Comparison of ENCODE assay signal across 9 cellular contexts in genomic region chr17:48113201-48113676, GRCh38. TPM values are rescaled to one million over a fixed set of nuclear protein-coding genes. Genes with fewer than 3 reads are reported as not detected.
DNase-seq lines count a peak whose midpoint lies in the region; ATAC-seq and TF ChIP-seq lines count a peak whose summit lies in the region.
"Had no signal": no experiment of that assay in that cellular context is flagged by ENCODE, and none has a peak within 500 bp of the region (broad histone marks: within the 10 kb centered on the region; RNA-seq: fewer than 3 reads in every experiment).

No MANE protein-coding gene starts in this region.

- 93 to 94% methylated on average over 5 of the region's 5 CpGs for WGBS in esophagus squamous epithelium, 2 donors
- WGBS in hepatocyte (ENCODE audit: low lambda C conversion rate, missing lambda C conversion rate) = 91% methylated on average over 5 of the region's 5 CpGs

- H2AFZ ChIP-seq in PC-9 = no peak overlapping the region
- no peak overlapping the region for H2AFZ ChIP-seq in hepatocyte

- ATAC-seq in GM21390 (IDR thresholded peaks at IDR 0.05; ENCODE audit: unreplicated experiment) (peak; percentile 45), T-cell (replicated peaks in 1 of 4) (peak; percentile 90 to 97 (median 96))

- intact Hi-C loops in esophagus squamous epithelium (cut with DNase I) (no loop called here), PC-9 (cut with micrococcal nuclease; ENCODE audit: unreplicated experiment) (no loop called here)

- H3K36me3 ChIP-seq in esophagus squamous epithelium (peaks cover 4 to 72% (median 7%) of the 10 kb centered on the region in 3 donors), PC-9 (ENCODE audit: low read depth) (no peaks in the 10 kb centered on the region), HAP-1 (replicated peaks) (peaks cover 11% of the 10 kb centered on the region), hepatocyte (replicated peaks; ENCODE audit: insufficient read depth, low read depth) (no peaks in the 10 kb centered on the region)

- H4K20me1 ChIP-seq in PC-9 (ENCODE audit: insufficient read depth) (no peaks in the 10 kb centered on the region; the same call in 1 of the 2 replicates), hepatocyte (ENCODE audit: insufficient read depth, poor library complexity, severe bottlenecking) (no peaks in the 10 kb centered on the region)

- DNase-seq in AML-193 (lab: John Stamatoyannopoulos, UW) = peak; percentile 98 to 99
- DNase-seq in T-cell = peak; percentile 40 to 71 (median 54)
- DNase-seq in central memory CD4-positive, alpha-beta T cell = peak; percentile 45
- no peak for DNase-seq in esophagus squamous epithelium (lab: John Stamatoyannopoulos, UW)
- no peak for DNase-seq in PC-9
- DNase-seq in HAP-1 (ENCODE audit: low spot score in 2 of 2) = no peak
- no peak for DNase-seq in hepatocyte (ENCODE audit: low spot score)

- no TSS peak for BruUV-seq in PC-9 (replicated peaks; lab: Mats Ljungman, UMichigan)

- no peaks in the 10 kb centered on the region for H3K27me3 Mint-ChIP-seq in T-cell

- H3K4me1 ChIP-seq in esophagus squamous epithelium = peaks cover 0 to 33% (median 16%) of the 10 kb centered on the region in 3 donors
- H3K4me1 ChIP-seq in PC-9 (replicated peaks; ENCODE audit: insufficient read depth) = peaks cover 8% of the 10 kb centered on the region
- peaks cover 4% of the 10 kb centered on the region for H3K4me1 ChIP-seq in HAP-1
- H3K4me1 ChIP-seq in hepatocyte (ENCODE audit: insufficient read depth) = no peaks in the 10 kb centered on the region

- H3K27me3 ChIP-seq in esophagus squamous epithelium = no peaks in the 10 kb centered on the region
- H3K27me3 ChIP-seq in PC-9 (ENCODE audit: insufficient read depth, low read depth) = no peaks in the 10 kb centered on the region
- H3K27me3 ChIP-seq in HAP-1 (ENCODE audit: low read depth) = no peaks in the 10 kb centered on the region
- H3K27me3 ChIP-seq in hepatocyte = no peaks in the 10 kb centered on the region

- H3K79me2 ChIP-seq in PC-9 (ENCODE audit: low read depth) (peaks cover 37% of the 10 kb centered on the region), hepatocyte (peaks cover 40% of the 10 kb centered on the region)

- TF ChIP-seq CTCF in esophagus squamous epithelium (IDR thresholded peaks at IDR 0.05) (no peak), PC-9 (conservative IDR thresholded peaks at IDR 0.05) (no peak), hepatocyte (IDR thresholded peaks at IDR 0.05; ENCODE audit: poor library complexity) (no peak)

- H3K4me3 ChIP-seq in esophagus squamous epithelium (no peak overlapping the region), PC-9 (no peak overlapping the region), HAP-1 (no peak overlapping the region), hepatocyte (no peak overlapping the region)
- H3K4me3 ChIP-seq: SK-N-MC had no signal

- H3F3A ChIP-seq in PC-9 (ENCODE audit: insufficient read depth, low read depth) = peaks cover 14% of the 10 kb centered on the region

- H3K27ac ChIP-seq in esophagus squamous epithelium = peak overlapping the region in 2 of 4 donors; percentile 30 to 48
- H3K27ac ChIP-seq in PC-9 = no peak overlapping the region
- H3K27ac ChIP-seq in hepatocyte = no peak overlapping the region
- H3K27ac ChIP-seq: SK-N-MC had no signal

- no peaks in the 10 kb centered on the region for H3K9me3 Mint-ChIP-seq in T-cell

- H3K9me3 ChIP-seq in esophagus squamous epithelium = no peaks in the 10 kb centered on the region
- H3K9me3 ChIP-seq in PC-9 (ENCODE audit: insufficient read depth, low read depth) = no peaks in the 10 kb centered on the region
- H3K9me3 ChIP-seq in HAP-1 = no peaks in the 10 kb centered on the region
- H3K9me3 ChIP-seq in hepatocyte (ENCODE audit: low read depth) = no peaks in the 10 kb centered on the region

- POLR2A ChIA-PET in T-cell (lab: Charles Lee) = interaction anchor here in 1 of 2 donors (0.7 to 1.0 kb wide), 2 partner anchors 209 to 218 kb away, joined by 3 to 7 read pairs; no protein-coding TSS in a partner anchor
- POLR2A ChIA-PET in PC-9 (lab: Charles Lee; ENCODE audit: unreplicated experiment) = no interaction called here

- TF ChIP-seq POLR2A in esophagus squamous epithelium (IDR thresholded peaks at IDR 0.05) = no peak

- peaks cover 10% of the 10 kb centered on the region for H3K36me3 Mint-ChIP-seq in T-cell

- H3K4me2 ChIP-seq in PC-9 = no peak overlapping the region
- no peak overlapping the region for H3K4me2 ChIP-seq in hepatocyte

- CTCF ChIA-PET in T-cell (lab: Charles Lee) = interaction anchor here in 1 of 2 donors (0.9 to 1.2 kb wide), 4 partner anchors 10 to 32 kb away, joined by 3 to 7 read pairs (median 4); no protein-coding TSS in a partner anchor
- CTCF ChIA-PET in PC-9 (lab: Charles Lee) = no interaction called here

- in situ Hi-C loops in HAP-1 (cut with MboI; ENCODE audit: low sequenced_read_pairs) = no loop called here

- H3K4me1 Mint-ChIP-seq in T-cell = peaks cover 37 to 46% (median 45%) of the 10 kb centered on the region in 3 donors

- H3K9me2 ChIP-seq in PC-9 (ENCODE audit: insufficient read depth) = no peaks in the 10 kb centered on the region
- H3K9me2 ChIP-seq in hepatocyte (replicated peaks; ENCODE audit: insufficient read depth) = no peaks in the 10 kb centered on the region

- peak overlapping the region; percentile 92 to 95 for H3K27ac Mint-ChIP-seq in T-cell

- peak overlapping the region; percentile 37 to 49 (median 47) for H3K4me3 Mint-ChIP-seq in T-cell

RNA-seq across cellular contexts. Expression of gene SNX11, which starts 5.7 kb away (rescaled TPM):
- 10 to 100 TPM; 10.6 to 20.4 (median 19.5) TPM for total RNA-seq in T-cell
- 10 to 100 TPM; 12.7 to 16.6 (median 15.0) TPM for total RNA-seq in esophagus squamous epithelium
- 16.0 and 17.0 TPM in 2 replicates for total RNA-seq in PC-9 (2021)
- 11.3 and 12.4 TPM in 2 replicates for total RNA-seq in hepatocyte
- polyA plus RNA-seq in hepatocyte = 9.2 and 13.2 TPM in 2 replicates

RNA-seq across cellular contexts. Expression of gene CBX1, which starts 12.0 kb away (rescaled TPM):
- 10 to 100 TPM; 19.6 to 32.4 (median 30.7) TPM for total RNA-seq in T-cell
- total RNA-seq in esophagus squamous epithelium = 10 to 100 TPM; 21.0 to 46.7 (median 24.7) TPM
- total RNA-seq in PC-9 (2021) = 73.6 and 93.9 TPM in 2 replicates
- 49.0 and 57.0 TPM in 2 replicates for total RNA-seq in hepatocyte
- 20.7 and 23.5 TPM in 2 replicates for polyA plus RNA-seq in hepatocyte

Comparison
In these comparisons a context has a peak if more than half of its experiments do, and no peak if none do; other contexts are left out.
1. DNase-seq: peak in AML-193 (2 of 2), T-cell (34 of 34) and central memory CD4-positive, alpha-beta T cell (single experiment); none in esophagus squamous epithelium (single experiment), PC-9 (0 of 2), HAP-1 (0 of 2) and hepatocyte (single experiment).